Comparison of ENCODE assay signal across 10 cellular contexts in genomic region chr3:58116985-58117384, GRCh38.
A peak's percentile ranks its signal among the peaks of the same experiment; 100 is the strongest.
DNase-seq lines count a peak whose midpoint lies in the region; ATAC-seq and TF ChIP-seq lines count a peak whose summit lies in the region.
"Had no signal": no experiment of that assay in that cellular context is flagged by ENCODE, and none has a peak within 500 bp of the region (broad histone marks: within the 10 kb centered on the region; RNA-seq: fewer than 3 reads in every experiment).

No MANE protein-coding gene starts in this region.

- TF ChIP-seq POLR2A in stomach (IDR thresholded peaks at IDR 0.05) (no peak), testis (IDR thresholded peaks at IDR 0.05) (no peak)

- H3K27me3 ChIP-seq in stomach: no peaks in the 10 kb centered on the region
- no peaks in the 10 kb centered on the region for H3K27me3 ChIP-seq in testis

- TF ChIP-seq CTCF in RWPE1 (conservative IDR thresholded peaks at IDR 0.05; ENCODE audit: low read depth) (no peak), stomach (IDR thresholded peaks at IDR 0.05) (no peak), testis (IDR thresholded peaks at IDR 0.05) (no peak)

- H3K4me1 ChIP-seq in stomach (peaks cover 60 to 78% (median 69%) of the 10 kb centered on the region in 4 donors), testis (peaks cover 17% of the 10 kb centered on the region)

- POLR2A ChIA-PET in RWPE1 (lab: Yijun Ruan, JAX; ENCODE audit: low non-redundant PET): no interaction called here

- WGBS in stomach, 5 donors: 49 to 62% (median 59%) methylated on average over 4 of the region's 4 CpGs
- 60 to 80% methylated on average over 4 of the region's 4 CpGs for WGBS in testis, 2 donors

- intact Hi-C loops in stomach (cut with DNase I; ENCODE audit: low total_unique reads) (no loop called here), testis (cut with DNase I; ENCODE audit: low total_unique reads) (no loop called here)

- DNase-seq in RWPE1 (ENCODE audit: low spot score) (no peak), left kidney (ENCODE audit: low read depth, low spot score) (peak; percentile 23), stomach (no peak), occipital lobe (lab: John Stamatoyannopoulos, UW) (no peak), testis (no peak), hippocampal formation (lab: John Stamatoyannopoulos, UW) (no peak), NCI-H1105 (lab: John Stamatoyannopoulos, UW) (no peak)
- DNase-seq: GF-D8, NCI-H1048 had no signal

- CTCF ChIA-PET in RWPE1 (lab: Yijun Ruan, JAX): no interaction called here

- H3K27ac ChIP-seq in RWPE1 (peak overlapping the region; percentile 48), stomach (peak overlapping the region in 4 of 5 donors; percentile 70 to 87 (median 76)), testis (no peak overlapping the region)

- peaks cover 31 to 83% (median 67%) of the 10 kb centered on the region in 4 donors for H3K36me3 ChIP-seq in stomach
- no peaks in the 10 kb centered on the region for H3K36me3 ChIP-seq in testis (ENCODE audit: low read depth, missing control alignments)

- no peak overlapping the region for H3K4me3 ChIP-seq in stomach
- H3K4me3 ChIP-seq in testis: no peak overlapping the region

- peak; percentile 7 for ATAC-seq in GM18909 (IDR thresholded peaks at IDR 0.05; ENCODE audit: poor library complexity, unreplicated experiment)

- TF ChIP-seq EP300 in stomach (IDR thresholded peaks at IDR 0.05): no peak

- H3K9me3 ChIP-seq in stomach: no peaks in the 10 kb centered on the region
- no peaks in the 10 kb centered on the region for H3K9me3 ChIP-seq in testis

Comparison
In these comparisons a context has a peak if more than half of its experiments do, and no peak if none do; other contexts are left out.
1. H3K27ac ChIP-seq: peak in RWPE1 (single experiment) and stomach (4 of 5); none in testis (0 of 2).